Comparison of ENCODE assay signal across 9 cellular contexts in genomic region chr5:174281089-174281488, GRCh38.
"Had no signal": no experiment of that assay in that cellular context is flagged by ENCODE, and none has a peak within 500 bp of the region (broad histone marks: within the 10 kb centered on the region; RNA-seq: fewer than 3 reads in every experiment).

No MANE protein-coding gene starts in this region.

- DNase-seq: GM23248, GOT3, H7, HFFc6, IMR-90 had no signal

- ATAC-seq: HCT116, K562 had no signal

- H3K27ac ChIP-seq: GM23248 had no signal

- H3K4me1 ChIP-seq: HAP-1 had no signal

- H3K9me3 ChIP-seq: HAP-1 had no signal

- H3K9ac ChIP-seq: GM23248 had no signal

- H3K36me3 ChIP-seq: HAP-1 had no signal

- H2AFZ ChIP-seq: GM23248 had no signal

- FAIRE-seq: HTR-8/SVneo, K562 had no signal

- H3K4me3 ChIP-seq: GM23248, HAP-1, K562 had no signal
